14 cellular contexts compared by ENCODE assay signal in the genomic region with DNA sequence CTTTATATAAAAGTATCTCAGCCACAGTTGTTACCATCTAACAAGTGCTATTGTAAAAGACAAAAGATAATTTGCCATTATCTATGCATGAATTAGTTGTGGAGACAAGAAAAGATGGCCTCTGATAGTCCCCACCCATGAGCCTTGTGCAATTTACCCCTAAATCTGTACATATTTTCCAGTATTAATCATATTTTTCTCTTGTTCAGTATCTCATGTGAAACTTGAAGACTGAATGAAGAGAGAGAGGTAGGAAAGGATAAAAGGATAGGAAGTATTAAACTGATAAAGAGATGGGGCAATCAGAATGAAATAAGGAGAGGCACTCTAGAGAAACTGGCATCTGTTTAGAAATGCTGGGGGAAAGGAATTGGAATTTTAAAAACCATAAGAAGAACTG. TPM values are rescaled to one million over a fixed set of nuclear protein-coding genes. Genes with fewer than 3 reads are reported as not detected.
A peak's percentile ranks its signal among the peaks of the same experiment; 100 is the strongest.
DNase-seq lines count a peak whose midpoint lies in the region; ATAC-seq and TF ChIP-seq lines count a peak whose summit lies in the region.
"Had no signal": no experiment of that assay in that cellular context is flagged by ENCODE, and none has a peak within 500 bp of the region (broad histone marks: within the 10 kb centered on the region; RNA-seq: fewer than 3 reads in every experiment).

No MANE protein-coding gene starts in this region.

- CTCF ChIA-PET in activated B cell treated with CpG ODN at 0.5 μM for 24 hours (lab: Charles Lee), result no interaction called here

- H3K36me3 ChIP-seq in heart right ventricle, result peaks cover 0 to 22% (median 0%) of the 10 kb centered on the region in 9 donors
- H3K36me3 ChIP-seq: vagina had no signal

- H3K27me3 ChIP-seq in heart right ventricle, result no peaks in the 10 kb centered on the region
- H3K27me3 ChIP-seq: vagina had no signal

- peak overlapping the region; percentile 4 to 60 (median 47) for H3K4me3 ChIP-seq in heart right ventricle
- H3K4me3 ChIP-seq: smooth muscle cell, vagina had no signal

- intact Hi-C loops in heart right ventricle (cut with DNase I) (loop anchor here in 7 of 10 donors (5.0 to 10.0 kb wide), 5 partner anchors 57 to 155 kb away; no protein-coding TSS in a partner anchor), left cardiac atrium (cut with DNase I) (loop anchor here in 1 of 2 donors (10.0 kb wide), 1 partner anchor 95 kb away; no protein-coding TSS in a partner anchor), activated B cell treated with CpG ODN at 0.5 μM for 24 hours (cut with micrococcal nuclease) (no loop called here)

- ATAC-seq in heart right ventricle (no peak), left cardiac atrium (no peak), activated B cell treated with CpG ODN at 0.5 μM for 24 hours (ENCODE audit: low read depth) (no peak)
- ATAC-seq in stimulated activated naive B cell treated with anti-CD40 and anti-IgM and Interleukin-4, amounts not matched to agents 10 μg/mL and 1 μg/mL and 100 μg/mL, for 72 hours (replicated peaks), result no peak

- no peaks in the 10 kb centered on the region for H3K9me3 Mint-ChIP-seq in activated B cell treated with CpG ODN at 0.5 μM for 24 hours
- H3K9me3 Mint-ChIP-seq in stimulated activated naive B cell treated with anti-CD40 and anti-IgM and Interleukin-4, amounts not matched to agents 10 μg/mL and 1 μg/mL and 100 μg/mL, for 72 hours, result no peaks in the 10 kb centered on the region
- H3K9me3 Mint-ChIP-seq: activated naive CD4-positive, alpha-beta T cell treated with anti-CD3 and anti-CD28 coated beads, Interleukin-2, amount 10 ng/mL, durations not matched to agents 7 days and 5 days had no signal

- H3K4me3 Mint-ChIP-seq in activated B cell treated with CpG ODN at 0.5 μM for 24 hours, result peak overlapping the region; percentile 61
- H3K4me3 Mint-ChIP-seq in stimulated activated naive B cell treated with anti-CD40 and anti-IgM and Interleukin-4, amounts not matched to agents 10 μg/mL and 1 μg/mL and 100 μg/mL, for 72 hours, result no peak overlapping the region
- H3K4me3 Mint-ChIP-seq: activated naive CD4-positive, alpha-beta T cell treated with anti-CD3 and anti-CD28 coated beads, Interleukin-2, amount 10 ng/mL, durations not matched to agents 7 days and 5 days had no signal

- no peak for TF ChIP-seq CTCF in heart right ventricle (IDR thresholded peaks at IDR 0.05)
- no peak for TF ChIP-seq CTCF in activated B cell treated with CpG ODN at 0.5 μM for 24 hours (IDR thresholded peaks at IDR 0.05)

- H3K36me3 Mint-ChIP-seq in activated B cell treated with CpG ODN at 0.5 μM for 24 hours (ENCODE audit: low read depth), result no peaks in the 10 kb centered on the region
- H3K36me3 Mint-ChIP-seq in stimulated activated naive B cell treated with anti-CD40 and anti-IgM and Interleukin-4, amounts not matched to agents 10 μg/mL and 1 μg/mL and 100 μg/mL, for 72 hours, result no peaks in the 10 kb centered on the region
- H3K36me3 Mint-ChIP-seq: activated naive CD4-positive, alpha-beta T cell treated with anti-CD3 and anti-CD28 coated beads, Interleukin-2, amount 10 ng/mL, durations not matched to agents 7 days and 5 days had no signal

- peaks cover 25% of the 10 kb centered on the region for H3K4me1 Mint-ChIP-seq in activated B cell treated with CpG ODN at 0.5 μM for 24 hours
- H3K4me1 Mint-ChIP-seq in stimulated activated naive B cell treated with anti-CD40 and anti-IgM and Interleukin-4, amounts not matched to agents 10 μg/mL and 1 μg/mL and 100 μg/mL, for 72 hours, result peaks cover 8 to 17% of the 10 kb centered on the region in 2 donors

- no peak for DNase-seq in heart right ventricle
- no peak for DNase-seq in left cardiac atrium
- DNase-seq in activated B cell treated with CpG ODN at 0.5 μM for 24 hours, result no peak
- peak; percentile 25 for DNase-seq in fibroblast of peridontal ligament (ENCODE audit: extremely low read depth)
- no peak for DNase-seq in stimulated activated naive B cell treated with anti-CD40 and anti-IgM and Interleukin-4, amounts not matched to agents 10 μg/mL and 1 μg/mL and 100 μg/mL, for 72 hours
- no peak for DNase-seq in epidermal melanocyte (ENCODE audit: insufficient read length, low spot score)
- no peak for DNase-seq in HK-2 (ENCODE audit: unreplicated experiment)
- DNase-seq in EL, result no peak
- DNase-seq: activated naive CD4-positive, alpha-beta T cell treated with anti-CD3 and anti-CD28 coated beads, Interleukin-2, amount 10 ng/mL, durations not matched to agents 7 days and 5 days; effector CD4-positive, alpha-beta T cell; NCI-H1092 treated with DMSO at 0.1 percent for 48 hours; NCI-H526 had no signal

- POLR2A ChIA-PET in activated B cell treated with CpG ODN at 0.5 μM for 24 hours (lab: Charles Lee), result interaction anchor here (4.2 kb wide), 1 partner anchor 73 kb away, joined by 16 read pairs; a partner anchor contains a TSS

- H3K27ac Mint-ChIP-seq in activated B cell treated with CpG ODN at 0.5 μM for 24 hours, result peak overlapping the region; percentile 79
- peak overlapping the region; percentile 7 for H3K27ac Mint-ChIP-seq in stimulated activated naive B cell treated with anti-CD40 and anti-IgM and Interleukin-4, amounts not matched to agents 10 μg/mL and 1 μg/mL and 100 μg/mL, for 72 hours
- H3K27ac Mint-ChIP-seq: activated naive CD4-positive, alpha-beta T cell treated with anti-CD3 and anti-CD28 coated beads, Interleukin-2, amount 10 ng/mL, durations not matched to agents 7 days and 5 days had no signal

- peak overlapping the region in 8 of 10 donors; percentile 46 to 93 (median 88) for H3K27ac ChIP-seq in heart right ventricle
- H3K27ac ChIP-seq: vagina had no signal

- peaks cover 0 to 25% (median 7%) of the 10 kb centered on the region in 9 donors for H3K4me1 ChIP-seq in heart right ventricle

- H3K9me3 ChIP-seq in heart right ventricle, result no peaks in the 10 kb centered on the region
- H3K9me3 ChIP-seq: vagina had no signal

- no peaks in the 10 kb centered on the region for H3K27me3 Mint-ChIP-seq in activated B cell treated with CpG ODN at 0.5 μM for 24 hours
- H3K27me3 Mint-ChIP-seq in stimulated activated naive B cell treated with anti-CD40 and anti-IgM and Interleukin-4, amounts not matched to agents 10 μg/mL and 1 μg/mL and 100 μg/mL, for 72 hours, result no peaks in the 10 kb centered on the region
- H3K27me3 Mint-ChIP-seq: activated naive CD4-positive, alpha-beta T cell treated with anti-CD3 and anti-CD28 coated beads, Interleukin-2, amount 10 ng/mL, durations not matched to agents 7 days and 5 days had no signal

RNA-seq across cellular contexts. Expression of a gene that starts 3.7 kb away (rescaled TPM):
- total RNA-seq in heart right ventricle (1,000 to 10,000 TPM in 1 of 10 donors, 100 to 1,000 TPM in 9; 655 to 1,008 (median 906) TPM), left cardiac atrium (100 to 1,000 TPM; 523 to 547 TPM), activated B cell treated with CpG ODN at 0.5 μM for 24 hours (not detected in 2 replicates)
- polyA plus RNA-seq in heart right ventricle, result 100 to 1,000 TPM; 231 to 772 TPM
- total RNA-seq: smooth muscle cell had no signal
- polyA plus RNA-seq: smooth muscle cell had no signal

Comparison
In these comparisons a context has a peak if more than half of its experiments do, and no peak if none do; other contexts are left out.
1. RNA of a gene that starts 3.7 kb away (total RNA-seq): 655 to 1,008 TPM in heart right ventricle and 523 to 547 TPM in left cardiac atrium; not detected in activated B cell treated with CpG ODN at 0.5 μM for 24 hours; every median in the first group is over 100 times any median in the second.